ENCODE assay signal across 23 cellular contexts in genomic region chr1:233695901-233696300, GRCh38.
DNase-seq lines count a peak whose midpoint lies in the region; ATAC-seq and TF ChIP-seq lines count a peak whose summit lies in the region.
"Had no signal": no experiment of that assay in that cellular context is flagged by ENCODE, and none has a peak within 500 bp of the region (broad histone marks: within the 10 kb centered on the region; RNA-seq: fewer than 3 reads in every experiment).

No MANE protein-coding gene starts in this region.

- peak; percentile 27 for DNase-seq in MM.1S
- DNase-seq in activated CD8-positive, alpha-beta memory T cell treated with anti-CD3 and anti-CD28 coated beads, Interleukin-2, amount 10 ng/mL, durations not matched to agents 7 days and 5 days, result no peak
- DNase-seq in brain microvascular endothelial cell, result no peak
- DNase-seq in prostate gland (ENCODE audit: low spot score), result no peak
- DNase-seq: activated B cell treated with CpG ODN at 0.5 μM for 24 hours; activated CD8-positive, alpha-beta T cell treated with anti-CD3 and anti-CD28 coated beads for 36 hours; activated naive CD4-positive, alpha-beta T cell treated with Interleukin-2 at 50 U/mL for 16 hours; activated T-cell treated with anti-CD3 and anti-CD28 coated beads, Interleukin-2, amount 50 U/mL, for 1 hour; amniotic stem cell; Calu3; KG1; kidney glomerular epithelial cell; NCI-H1694; NCI-H748 treated with DMSO at 0.1 percent for 48 hours; OCI-M1; substantia nigra had no signal

- no peaks in the 10 kb centered on the region for H3K9me3 Mint-ChIP-seq in activated CD8-positive, alpha-beta memory T cell treated with anti-CD3 and anti-CD28 coated beads, Interleukin-2, amount 10 ng/mL, durations not matched to agents 7 days and 5 days (ENCODE audit: low read depth)
- H3K9me3 Mint-ChIP-seq: activated B cell treated with CpG ODN at 0.5 μM for 24 hours; activated CD8-positive, alpha-beta T cell treated with anti-CD3 and anti-CD28 coated beads for 36 hours had no signal

- H4K20me1 ChIP-seq in MM.1S (ENCODE audit: insufficient read depth, low read length), result no peaks in the 10 kb centered on the region

- H3K4me2 ChIP-seq in MM.1S (ENCODE audit: low read depth, low read length), result no peak overlapping the region

- TF ChIP-seq CTCF in MM.1S (IDR thresholded peaks at IDR 0.05; ENCODE audit: low read length) (no peak), brain microvascular endothelial cell (IDR thresholded peaks at IDR 0.05; ENCODE audit: low read depth, low read length, missing control alignments) (no peak), prostate gland (IDR thresholded peaks at IDR 0.05) (no peak)

- H3K9me3 ChIP-seq in MM.1S (replicated peaks; ENCODE audit: insufficient read depth, low read length), result no peaks in the 10 kb centered on the region
- no peaks in the 10 kb centered on the region for H3K9me3 ChIP-seq in prostate gland

- H3K36me3 ChIP-seq in MM.1S (replicated peaks; ENCODE audit: insufficient read depth, low read length), result no peaks in the 10 kb centered on the region
- no peaks in the 10 kb centered on the region for H3K36me3 ChIP-seq in brain microvascular endothelial cell (replicated peaks)
- no peaks in the 10 kb centered on the region for H3K36me3 ChIP-seq in prostate gland
- H3K36me3 ChIP-seq: cardiac muscle cell had no signal

- no peak overlapping the region for H3K9ac ChIP-seq in MM.1S (ENCODE audit: low read length)

- intact Hi-C loops in prostate gland (cut with DNase I), result no loop called here

- CTCF ChIA-PET in activated CD8-positive, alpha-beta memory T cell treated with anti-CD3 and anti-CD28 coated beads, Interleukin-2, amount 10 ng/mL, durations not matched to agents 7 days and 5 days (lab: Charles Lee), result no interaction called here

- H3K4me1 ChIP-seq in MM.1S (ENCODE audit: low read length) (no peaks in the 10 kb centered on the region), prostate gland (replicated peaks) (no peaks in the 10 kb centered on the region)

- no peaks in the 10 kb centered on the region for H3F3A ChIP-seq in MM.1S (ENCODE audit: insufficient read depth, low read length)

- no peak overlapping the region for H3K4me3 Mint-ChIP-seq in activated CD8-positive, alpha-beta memory T cell treated with anti-CD3 and anti-CD28 coated beads, Interleukin-2, amount 10 ng/mL, durations not matched to agents 7 days and 5 days
- H3K4me3 Mint-ChIP-seq: activated B cell treated with CpG ODN at 0.5 μM for 24 hours; activated CD8-positive, alpha-beta T cell treated with anti-CD3 and anti-CD28 coated beads for 36 hours; dendritic cell treated with granulocyte-macrophage colony-stimulating factor and Interleukin-4, amounts not matched to agents 40 ng/mL and 50 ng/mL, for 4 days had no signal

- H3K4me3 ChIP-seq in MM.1S (ENCODE audit: low read length), result no peak overlapping the region
- H3K4me3 ChIP-seq in brain microvascular endothelial cell (ENCODE audit: low read depth, low read length), result no peak overlapping the region
- H3K4me3 ChIP-seq in prostate gland, result no peak overlapping the region
- H3K4me3 ChIP-seq: cardiac muscle cell had no signal

- no peaks in the 10 kb centered on the region for H3K4me1 Mint-ChIP-seq in activated CD8-positive, alpha-beta memory T cell treated with anti-CD3 and anti-CD28 coated beads, Interleukin-2, amount 10 ng/mL, durations not matched to agents 7 days and 5 days
- H3K4me1 Mint-ChIP-seq: activated B cell treated with CpG ODN at 0.5 μM for 24 hours had no signal

- H3K27ac ChIP-seq in MM.1S (ENCODE audit: low read length) (no peak overlapping the region), brain microvascular endothelial cell (no peak overlapping the region), prostate gland (no peak overlapping the region)
- H3K27ac ChIP-seq: C4-2B, cardiac muscle cell had no signal

- no peak overlapping the region for H2AFZ ChIP-seq in MM.1S (ENCODE audit: low read length)

- no peaks in the 10 kb centered on the region for H3K79me2 ChIP-seq in MM.1S (ENCODE audit: low read length)

- H3K27ac Mint-ChIP-seq in activated CD8-positive, alpha-beta memory T cell treated with anti-CD3 and anti-CD28 coated beads, Interleukin-2, amount 10 ng/mL, durations not matched to agents 7 days and 5 days, result no peak overlapping the region
- H3K27ac Mint-ChIP-seq: activated B cell treated with CpG ODN at 0.5 μM for 24 hours; activated CD8-positive, alpha-beta T cell treated with anti-CD3 and anti-CD28 coated beads for 36 hours; dendritic cell treated with granulocyte-macrophage colony-stimulating factor and Interleukin-4, amounts not matched to agents 40 ng/mL and 50 ng/mL, for 4 days had no signal

- no peak for TF ChIP-seq POLR2A in prostate gland (IDR thresholded peaks at IDR 0.05)

- H3K36me3 Mint-ChIP-seq in activated CD8-positive, alpha-beta memory T cell treated with anti-CD3 and anti-CD28 coated beads, Interleukin-2, amount 10 ng/mL, durations not matched to agents 7 days and 5 days, result no peaks in the 10 kb centered on the region

- no peaks in the 10 kb centered on the region for H3K9me2 ChIP-seq in MM.1S (replicated peaks; ENCODE audit: insufficient read depth, low read length)

- in situ Hi-C loops in brain microvascular endothelial cell (cut with HindIII; ENCODE audit: low pct_ligation_motif_present, low sequenced_read_pairs), result no loop called here

- no peaks in the 10 kb centered on the region for H3K27me3 ChIP-seq in MM.1S (replicated peaks; ENCODE audit: insufficient read depth, low read length)
- no peaks in the 10 kb centered on the region for H3K27me3 ChIP-seq in brain microvascular endothelial cell (replicated peaks)
- H3K27me3 ChIP-seq in prostate gland (replicated peaks; ENCODE audit: insufficient read depth), result no peaks in the 10 kb centered on the region
- H3K27me3 ChIP-seq: cardiac muscle cell had no signal

- peaks cover 6% of the 10 kb centered on the region for H3K27me3 Mint-ChIP-seq in activated CD8-positive, alpha-beta memory T cell treated with anti-CD3 and anti-CD28 coated beads, Interleukin-2, amount 10 ng/mL, durations not matched to agents 7 days and 5 days
- H3K27me3 Mint-ChIP-seq: activated B cell treated with CpG ODN at 0.5 μM for 24 hours; dendritic cell treated with granulocyte-macrophage colony-stimulating factor and Interleukin-4, amounts not matched to agents 40 ng/mL and 50 ng/mL, for 4 days had no signal

- peak; percentile 81 for ATAC-seq in GM18519 (IDR thresholded peaks at IDR 0.05; ENCODE audit: low FRiP score, unreplicated experiment)
- peak; percentile 90 for ATAC-seq in GM19455 (IDR thresholded peaks at IDR 0.05; ENCODE audit: unreplicated experiment)
- ATAC-seq in HG02870 (IDR thresholded peaks at IDR 0.05; ENCODE audit: unreplicated experiment), result peak; percentile 78
- ATAC-seq in activated CD8-positive, alpha-beta memory T cell treated with anti-CD3 and anti-CD28 coated beads, Interleukin-2, amount 10 ng/mL, durations not matched to agents 7 days and 5 days, result no peak
- ATAC-seq: activated CD8-positive, alpha-beta T cell treated with anti-CD3 and anti-CD28 coated beads for 36 hours; HCT116 had no signal
